Comparison of ENCODE assay signal across 1 cellular context in genomic region chr19:40057166-40057565, GRCh38.
TF ChIP-seq lines count a peak whose summit lies in the region.

No MANE protein-coding gene starts in this region.

TF ChIP-seq in GM23338, 12 proteins besides CTCF, POLR2A, EP300 and RAD21 (continued from another document):
- TF ChIP-seq REST (IDR thresholded peaks at IDR 0.05; ENCODE audit: unreplicated experiment) (no peak), ETS1 (IDR thresholded peaks at IDR 0.05) (no peak), JUNB (IDR thresholded peaks at IDR 0.05; ENCODE audit: unreplicated experiment) (no peak), ZNF462 (CRISPR knock-in tag; IDR thresholded peaks at IDR 0.05) (no peak), ZNF114 (CRISPR knock-in tag; IDR thresholded peaks at IDR 0.05) (no peak), NANOG (IDR thresholded peaks at IDR 0.05; ENCODE audit: borderline replicate concordance) (no peak), POLR2AphosphoS5 (IDR thresholded peaks at IDR 0.05; ENCODE audit: low read depth) (no peak), STAT1 (IDR thresholded peaks at IDR 0.05; ENCODE audit: unreplicated experiment) (no peak)
